9 cellular contexts compared by ENCODE assay signal in the genomic region with DNA sequence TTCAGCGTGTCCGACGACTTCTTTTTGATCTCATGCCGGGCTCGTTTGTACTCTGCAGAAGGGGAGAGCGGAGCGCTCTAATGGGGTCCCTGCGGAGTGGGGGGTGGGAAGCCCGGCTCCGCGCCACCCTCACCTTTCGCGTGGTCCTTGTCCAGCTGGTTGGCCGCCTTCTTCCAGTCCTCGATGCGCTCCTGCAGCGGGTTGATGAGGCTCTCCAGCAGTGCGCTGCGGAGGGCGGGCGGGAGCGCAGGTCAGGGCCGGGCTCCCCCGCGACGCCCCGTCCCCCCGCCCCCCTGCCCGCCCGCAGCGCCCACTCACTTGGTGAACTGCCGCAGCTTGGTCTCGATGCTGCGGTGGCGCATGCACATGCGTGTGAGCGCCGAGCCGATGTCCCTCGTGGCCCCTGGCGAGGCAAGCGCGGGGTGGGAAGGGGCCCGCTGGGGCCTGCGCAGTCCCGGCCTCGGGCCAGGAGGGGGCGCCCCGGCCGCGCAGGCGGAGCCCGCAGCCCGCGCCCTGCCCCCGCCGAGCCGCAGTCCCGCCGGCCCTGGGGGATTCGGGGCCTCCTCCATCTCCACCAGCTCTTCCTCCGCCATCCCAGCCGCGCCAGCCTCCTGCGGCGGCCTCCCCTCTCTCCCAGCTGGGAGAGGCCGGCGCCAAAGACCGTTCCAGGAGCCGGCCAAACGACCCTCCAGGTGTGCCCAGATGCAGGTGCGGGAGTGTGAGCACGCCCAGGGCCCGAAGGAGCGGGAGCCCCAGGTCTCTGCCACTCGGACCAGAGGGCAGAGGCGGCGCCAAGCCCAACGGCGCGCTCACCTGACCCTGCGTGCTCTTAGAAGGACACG. TPM values are rescaled to one million over a fixed set of nuclear protein-coding genes. Genes with fewer than 3 reads are reported as not detected.
DNase-seq lines count a peak whose midpoint lies in the region; ATAC-seq and TF ChIP-seq lines count a peak whose summit lies in the region.
"Had no signal": no experiment of that assay in that cellular context is flagged by ENCODE, and none has a peak within 500 bp of the region (broad histone marks: within the 10 kb centered on the region; RNA-seq: fewer than 3 reads in every experiment).

No MANE protein-coding gene starts in this region.

- no peak overlapping the region for H2BK15ac ChIP-seq in mesendoderm (replicated peaks; ENCODE audit: low read depth)

- no peak overlapping the region for H2AK5ac ChIP-seq in mesendoderm (ENCODE audit: low read length)

- H3K4ac ChIP-seq in mesendoderm (ENCODE audit: low read depth, low read length) = no peak overlapping the region

- H4K5ac ChIP-seq in mesendoderm (ENCODE audit: low read length) = no peak overlapping the region

- no peak overlapping the region for H3K4me2 ChIP-seq in mesendoderm (ENCODE audit: low read length)

- peaks cover 3% of the 10 kb centered on the region for H3K4me1 ChIP-seq in mesendoderm (ENCODE audit: control insufficient read depth, low read depth, low read length)

- no peak overlapping the region for H2BK120ac ChIP-seq in mesendoderm (ENCODE audit: low read depth, low read length)

- no peak overlapping the region for H2BK5ac ChIP-seq in mesendoderm (ENCODE audit: low read length)

- peak overlapping the region; percentile 34 for H3K9ac ChIP-seq in mesendoderm (ENCODE audit: low read length)

- peak; percentile 74 for TF ChIP-seq CTCF in 22Rv1 (IDR thresholded peaks at IDR 0.05)
- TF ChIP-seq CTCF in HFF-Myc (IDR thresholded peaks at IDR 0.05; ENCODE audit: low read depth, low read length, missing control alignments) = peak; percentile 22

- WGBS in mesendoderm (ENCODE audit: extremely low coverage, insufficient coverage, low lambda C conversion rate) = no CpG with 5 or more reads among the region's 83 CpGs

- H3K79me2 ChIP-seq in mesendoderm (ENCODE audit: control insufficient read depth, insufficient read depth, low read length) = no peaks in the 10 kb centered on the region

- H3K23ac ChIP-seq in mesendoderm (ENCODE audit: low read length) = no peak overlapping the region

- no peak overlapping the region for H3K4me3 ChIP-seq in HFF-Myc (replicated peaks; ENCODE audit: low read depth, low read length)
- no peak overlapping the region for H3K4me3 ChIP-seq in mesendoderm (ENCODE audit: low read length)

- H3K56ac ChIP-seq in mesendoderm (ENCODE audit: low read length) = peak overlapping the region; percentile 75

- DNase-seq in HFF-Myc (ENCODE audit: extremely low read depth, low read depth) (no peak), mesendoderm (peak; percentile 61), T-helper 2 cell (no peak), NCI-H524 (lab: John Stamatoyannopoulos, UW) (no peak)
- no peak for DNase-seq in activated naive CD4-positive, alpha-beta T cell treated with Interleukin-2 at 50 U/mL for 16 hours

- H3K27me3 ChIP-seq in mesendoderm (ENCODE audit: insufficient read depth, low read length, poor library complexity) = no peaks in the 10 kb centered on the region

- no peak overlapping the region for H3K18ac ChIP-seq in mesendoderm (ENCODE audit: low read length)

- H3K27ac ChIP-seq in 22Rv1 = no peak overlapping the region
- H3K27ac ChIP-seq in cingulate gyrus (ENCODE audit: low read depth, low read length) = peak overlapping the region; percentile 90
- peak overlapping the region; percentile 16 for H3K27ac ChIP-seq in mesendoderm (ENCODE audit: low read depth, low read length)

- no peak overlapping the region for H4K8ac ChIP-seq in mesendoderm (ENCODE audit: low read depth, low read length)

- H3K79me1 ChIP-seq in mesendoderm (ENCODE audit: low read length) = peaks cover 2% of the 10 kb centered on the region

- ATAC-seq in HG03469 (IDR thresholded peaks at IDR 0.05; ENCODE audit: unreplicated experiment) = no peak

- peaks cover 4% of the 10 kb centered on the region for H3K36me3 ChIP-seq in mesendoderm (ENCODE audit: control insufficient read depth, insufficient read depth, low read length)

RNA-seq across cellular contexts. Expression of a gene that starts 6.0 kb away (rescaled TPM):
- polyA plus RNA-seq in mesendoderm (2013, experiment 1 of 2) = 43.1 TPM
- 46.9 TPM for polyA plus RNA-seq in mesendoderm (2013, experiment 2 of 2)
- polyA plus RNA-seq: CD8-positive, alpha-beta memory T cell had no signal

RNA-seq across cellular contexts. Expression of a gene that starts 33.5 kb away (rescaled TPM):
- polyA plus RNA-seq in mesendoderm (2013, experiment 1 of 2) = 4.1 TPM
- 4.1 TPM for polyA plus RNA-seq in mesendoderm (2013, experiment 2 of 2)
- polyA plus RNA-seq: CD8-positive, alpha-beta memory T cell had no signal
